12 cellular contexts compared by ENCODE assay signal in the genomic region with DNA sequence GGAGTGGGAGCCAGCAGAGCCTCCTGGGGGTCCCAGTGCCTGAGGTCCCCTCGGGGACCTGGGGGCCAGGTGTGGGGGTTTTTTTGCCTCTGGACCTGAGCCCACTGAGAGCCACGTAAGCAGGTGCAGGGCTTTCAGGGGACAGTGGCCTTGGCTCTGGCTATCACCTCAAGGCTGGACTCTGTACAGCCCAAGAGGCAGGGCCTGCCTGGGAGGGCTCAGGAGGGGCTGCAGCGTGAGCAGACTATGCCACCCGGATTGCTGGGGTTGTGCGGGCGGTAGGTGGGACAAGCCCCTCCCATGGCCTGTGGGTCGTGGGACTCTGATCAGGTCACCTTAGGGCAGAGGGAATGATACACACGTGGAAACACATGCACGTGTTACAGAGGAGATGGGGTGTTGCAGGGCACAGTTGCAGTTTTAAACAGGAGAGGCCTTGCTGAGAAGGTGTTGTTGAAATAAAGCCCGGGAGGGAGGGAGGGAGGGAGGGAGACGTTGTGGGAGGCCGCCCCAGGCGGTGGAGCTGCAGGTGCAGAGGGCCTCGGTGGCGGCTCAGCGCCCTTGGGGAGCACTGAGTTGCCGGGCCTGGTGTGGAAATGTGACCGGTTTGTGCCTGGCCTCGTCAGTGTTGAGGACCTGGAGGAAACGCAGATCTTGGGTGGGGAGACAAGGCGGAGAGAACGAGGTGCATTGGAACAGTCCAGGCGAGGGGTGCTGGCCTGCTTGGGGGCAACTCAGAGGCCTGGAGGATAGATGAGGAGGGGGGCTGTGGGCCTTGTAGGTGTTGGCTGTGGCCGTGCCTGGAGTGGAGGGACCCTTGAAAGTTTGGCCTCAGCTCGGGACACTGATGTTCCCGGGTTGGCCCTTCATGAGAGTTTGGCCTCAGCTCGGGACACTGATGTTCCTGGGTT. TPM values are rescaled to one million over a fixed set of nuclear protein-coding genes. Genes with fewer than 3 reads are reported as not detected.
DNase-seq lines count a peak whose midpoint lies in the region; ATAC-seq, FAIRE-seq and TF ChIP-seq lines count a peak whose summit lies in the region.
"Had no signal": no experiment of that assay in that cellular context is flagged by ENCODE, and none has a peak within 500 bp of the region (broad histone marks: within the 10 kb centered on the region; RNA-seq: fewer than 3 reads in every experiment).

No MANE protein-coding gene starts in this region.

- H3K9me2 ChIP-seq in GM23248 (ENCODE audit: insufficient read depth) = no peaks in the 10 kb centered on the region

- 0 out of 2 replicates have a peak, but pooled peaks cover 3% of the 10 kb centered on the region for H3F3A ChIP-seq in GM23248 (ENCODE audit: insufficient read depth)

- H3K4me1 ChIP-seq in BLaER1 treated with 17β-estradiol and CSF1 and Interleukin-3, amounts not matched to agents 10 nM and 100 nM = peaks cover 62 to 80% (median 77%) of the 10 kb centered on the region in 10 experiments
- peaks cover 27% of the 10 kb centered on the region for H3K4me1 ChIP-seq in GM23248 (ENCODE audit: insufficient read depth)
- peaks cover 56% of the 10 kb centered on the region for H3K4me1 ChIP-seq in HepG2 (ENCODE audit: insufficient read depth, low read length)
- H3K4me1 ChIP-seq in vagina = peaks cover 33% of the 10 kb centered on the region
- H3K4me1 ChIP-seq in kidney (ENCODE audit: control insufficient read depth in 1 of 2, insufficient read depth in 1 of 2, low read depth in 1 of 2, low read length in 2 of 2) = peaks cover 6 to 18% of the 10 kb centered on the region in 2 donors

- in situ Hi-C loops in GM23248 (cut with MboI) = no loop called here
- in situ Hi-C loops in HepG2 (cut with HindIII; ENCODE audit: extremely low pct_ligation_motif_present, low pct_unique_long_range_greater_than_20kb) = no loop called here

- FAIRE-seq in HepG2 (lab: Jason Lieb, UNC) (peak; percentile 73), kidney (lab: Jason Lieb, UNC) (no peak)
- FAIRE-seq: frontal cortex had no signal

- peak overlapping the region; percentile 68 to 100 (median 98) for H3K4me2 ChIP-seq in BLaER1 treated with 17β-estradiol and CSF1 and Interleukin-3, amounts not matched to agents 10 nM and 100 nM
- peak overlapping the region; percentile 16 for H3K4me2 ChIP-seq in GM23248 (ENCODE audit: unreplicated experiment)
- peak overlapping the region; percentile 95 for H3K4me2 ChIP-seq in HepG2 (ENCODE audit: low read depth, low read length)

- TF ChIP-seq EP300 in HepG2 (IDR thresholded peaks at IDR 0.05; ENCODE audit: low read depth in 2 of 2, low read length in 2 of 2) (no peak), HepG2 (CRISPR knock-in tag; IDR thresholded peaks at IDR 0.05; ENCODE audit: borderline replicate concordance) (0 out of 2 replicates have a peak, but pooled peaks have one; percentile 15)

- POLR2A ChIA-PET in T-cell (lab: Charles Lee) (interaction anchor here in 1 of 2 donors (0.6 kb wide), 2 partner anchors 282 to 357 kb away, joined by 3 to 6 read pairs; a partner anchor contains a TSS), HepG2 (lab: Yijun Ruan, JAX) (interaction anchor here (1.2 to 3.7 kb wide), 11 partner anchors 10 to 407 kb away, joined by 4 to 34 read pairs (median 5); a partner anchor contains a TSS)

- DNase-seq in GM23248 (no peak), T-cell (peak in 2 of 34 experiments; percentile 25 to 44), HepG2 (ENCODE audit: low spot score) (no peak), mesenteric fat pad (ENCODE audit: low spot score) (no peak), vagina (ENCODE audit: extremely low spot score in 2 of 2) (no peak), NOMO-1 treated with dmso at 0.1 percent for 144 hours (lab: John Stamatoyannopoulos, UW; ENCODE audit: unreplicated experiment) (no peak), kidney (no peak)
- DNase-seq: activated CD8-positive, alpha-beta memory T cell treated with anti-CD3 and anti-CD28 coated beads, Interleukin-2, amount 50 U/mL, for 48 hours; NCI-H446 had no signal

- ATAC-seq in T-cell (replicated peaks in 1 of 4) (peak in 1 of 4 experiments; percentile 7), HepG2 (peak; percentile 20)

- intact Hi-C loops in HepG2 (cut with micrococcal nuclease; ENCODE audit: unreplicated experiment) = loop anchor here (2.0 kb wide), 1 partner anchor 15 kb away; a partner anchor contains a TSS
- intact Hi-C loops in vagina (cut with DNase I) = no loop called here
- intact Hi-C loops in kidney (cut with DNase I) = no loop called here

- WGBS in GM23248 (ENCODE audit: low coverage in 1 of 2, low lambda C conversion rate in 2 of 2, missing lambda C conversion rate in 2 of 2), 2 experiments = 45 to 54% methylated on average over 22 to 27 of the region's 27 CpGs
- 5% methylated on average over 25 of the region's 27 CpGs for WGBS in HepG2 (ENCODE audit: low lambda C conversion rate)

- H3K4me1 Mint-ChIP-seq in T-cell = peaks cover 39 to 53% (median 39%) of the 10 kb centered on the region in 3 donors

- no peaks in the 10 kb centered on the region for H3K9me3 ChIP-seq in BLaER1 treated with 17β-estradiol and CSF1 and Interleukin-3, amounts not matched to agents 10 nM and 100 nM (replicated peaks in 1 of 11)
- H3K9me3 ChIP-seq in GM23248 (ENCODE audit: low read depth) (no peaks in the 10 kb centered on the region), HepG2 (ENCODE audit: low read length) (no peaks in the 10 kb centered on the region), vagina (no peaks in the 10 kb centered on the region), kidney (ENCODE audit: control insufficient read depth in 1 of 2, low read length in 2 of 2) (no peaks in the 10 kb centered on the region)

- H3K79me2 ChIP-seq in GM23248 (ENCODE audit: insufficient read depth) (0 out of 2 replicates have a peak, but pooled peaks cover 8% of the 10 kb centered on the region), HepG2 (ENCODE audit: insufficient read depth, low read length) (no peaks in the 10 kb centered on the region)

- no peaks in the 10 kb centered on the region for H3K36me3 ChIP-seq in BLaER1 treated with 17β-estradiol and CSF1 and Interleukin-3, amounts not matched to agents 10 nM and 100 nM
- H3K36me3 ChIP-seq in GM23248 (ENCODE audit: low read depth) (no peaks in the 10 kb centered on the region), HepG2 (replicated peaks in 1 of 2; ENCODE audit: control insufficient read depth in 1 of 2, insufficient read depth in 2 of 2, low read length in 2 of 2) (no peaks in the 10 kb centered on the region), vagina (peaks cover 0 to 2% of the 10 kb centered on the region in 2 donors), kidney (ENCODE audit: control insufficient read depth in 1 of 2, insufficient read depth in 2 of 2, low read length in 2 of 2) (no peaks in the 10 kb centered on the region)

- H3K27ac Mint-ChIP-seq in T-cell = peak overlapping the region; percentile 80 to 86

- H3K27me3 ChIP-seq in BLaER1 treated with 17β-estradiol and CSF1 and Interleukin-3, amounts not matched to agents 10 nM and 100 nM = no peaks in the 10 kb centered on the region
- H3K27me3 ChIP-seq in GM23248 (replicated peaks; ENCODE audit: insufficient read depth) (no peaks in the 10 kb centered on the region), HepG2 (ENCODE audit: control insufficient read depth in 1 of 2, insufficient read depth in 2 of 2, low read length in 2 of 2) (peaks cover 3 to 11% of the 10 kb centered on the region in 2 experiments; a peak in 2 of 5 replicates), vagina (no peaks in the 10 kb centered on the region)

- peaks cover 4 to 43% (median 18%) of the 10 kb centered on the region in 11 experiments; a peak in 14 of 22 replicates for H4K20me1 ChIP-seq in BLaER1 treated with 17β-estradiol and CSF1 and Interleukin-3, amounts not matched to agents 10 nM and 100 nM
- H4K20me1 ChIP-seq in GM23248 (ENCODE audit: insufficient read depth) (no peaks in the 10 kb centered on the region), HepG2 (ENCODE audit: insufficient read depth, low read length) (peaks cover 4% of the 10 kb centered on the region; the same call in 1 of the 2 replicates)

- peak overlapping the region; percentile 42 to 82 (median 53) for H3K4me3 Mint-ChIP-seq in T-cell

- TF ChIP-seq POLR2A in HepG2 (IDR thresholded peaks at IDR 0.05; ENCODE audit: insufficient read depth in 1 of 2, low read depth in 2 of 2, low read length in 2 of 2) (0 out of 4 replicates have a peak, but pooled peaks of 1 of the 2 experiments have one; percentile 36), vagina (IDR thresholded peaks at IDR 0.05) (no peak)

- CTCF ChIA-PET in T-cell (lab: Charles Lee) (no interaction called here), HepG2 (lab: Yijun Ruan, JAX; ENCODE audit: low intra/inter-chr PET ratio, low total read pairs) (no interaction called here)

- H2AFZ ChIP-seq in GM23248 (no peak overlapping the region), HepG2 (ENCODE audit: low read length) (no peak overlapping the region)

- 0 out of 20 replicates have a peak overlapping the region, but pooled peaks of 1 of the 10 experiments have one; percentile 14 for H3K4me3 ChIP-seq in BLaER1 treated with 17β-estradiol and CSF1 and Interleukin-3, amounts not matched to agents 10 nM and 100 nM
- H3K4me3 ChIP-seq in GM23248 (no peak overlapping the region), HepG2 (replicated peaks in 1 of 3; ENCODE audit: insufficient read depth in 1 of 3, low read depth in 2 of 3, low read length in 3 of 3) (peak overlapping the region; percentile 8 to 98 (median 82); a peak in 5 of 6 replicates), vagina (no peak overlapping the region), kidney (ENCODE audit: low read length in 2 of 2) (no peak overlapping the region)

- TF ChIP-seq CTCF in HepG2 (CRISPR knock-in tag; IDR thresholded peaks at IDR 0.05) = peak; percentile 28
- TF ChIP-seq CTCF in vagina (IDR thresholded peaks at IDR 0.05) = no peak
- no peak for TF ChIP-seq CTCF in kidney (IDR thresholded peaks at IDR 0.05; ENCODE audit: borderline replicate concordance, extremely low read depth, insufficient read depth)

- TF ChIP-seq RAD21 in HepG2 (CRISPR knock-in tag; IDR thresholded peaks at IDR 0.05) = peak; percentile 25; the same call in 1 of the 2 replicates

- peak overlapping the region in 7 of 11 experiments; percentile 19 to 93 (median 31); a peak in 12 of 22 replicates for H3K9ac ChIP-seq in BLaER1 treated with 17β-estradiol and CSF1 and Interleukin-3, amounts not matched to agents 10 nM and 100 nM
- H3K9ac ChIP-seq in GM23248 (no peak overlapping the region), HepG2 (ENCODE audit: insufficient read depth, low read depth, low read length) (peak overlapping the region; percentile 45), kidney (ENCODE audit: low read length in 2 of 2) (no peak overlapping the region)

- no peaks in the 10 kb centered on the region for H3K27me3 Mint-ChIP-seq in T-cell

- H3K27ac ChIP-seq in BLaER1 treated with 17β-estradiol and CSF1 and Interleukin-3, amounts not matched to agents 10 nM and 100 nM = peak overlapping the region in 8 of 11 experiments; percentile 3 to 71 (median 48); a peak in 14 of 22 replicates
- H3K27ac ChIP-seq in GM23248 (no peak overlapping the region), HepG2 (ENCODE audit: extremely low read length, insufficient read depth, low read length) (peak overlapping the region; percentile 78), vagina (no peak overlapping the region), kidney (ENCODE audit: low read depth in 2 of 2, low read length in 2 of 2) (no peak overlapping the region)

- no peaks in the 10 kb centered on the region for H3K9me3 Mint-ChIP-seq in T-cell

- no peaks in the 10 kb centered on the region for H3K36me3 Mint-ChIP-seq in T-cell

- no TSS peak for BruUV-seq in HepG2 (replicated peaks; lab: Mats Ljungman, UMichigan)

RNA-seq across cellular contexts. Expression of a gene that starts 2.3 kb away (rescaled TPM):
- 34.3 and 39.2 TPM in 2 replicates for total RNA-seq in GM23248 (2014; rRNA removed; shearing (Covaris generic))
- polyA plus RNA-seq in GM23248 (2016; fragmentation: Nextera tagmentation; extraction: Ambion mirVana) (67.9 and 70.7 TPM in 2 replicates), HepG2 (2011; rRNA removed) (28.1 and 36.8 TPM in 2 replicates), kidney (ENCODE audit: insufficient read depth, low read depth, low replicate concordance) (90.9 TPM)
- total RNA-seq in T-cell (10 to 100 TPM; 25.8 to 49.7 (median 40.1) TPM), HepG2 (2016; rRNA removed; fragmentation: Illumina TruSeq; extraction: Trizol) (25.9 and 33.7 TPM in 2 replicates), mesenteric fat pad (42.5 TPM), vagina (33.1 TPM), kidney (53.8 TPM)
- 58.0 and 75.2 TPM in 2 replicates for total RNA-seq in HepG2 (2016; cell fraction: cytosol; rRNA removed; fragmentation: Illumina TruSeq; extraction: Trizol; ENCODE audit: low read depth)
- total RNA-seq in HepG2 (2016; cell fraction: insoluble cytoplasmic fraction; rRNA removed; fragmentation: Illumina TruSeq; extraction: Trizol) = 25.2 and 31.6 TPM in 2 replicates
- total RNA-seq in HepG2 (2016; cell fraction: membrane; rRNA removed; fragmentation: Illumina TruSeq; extraction: Trizol) = 54.3 and 70.5 TPM in 2 replicates
- total RNA-seq in HepG2 (2016; cell fraction: nucleus; rRNA removed; fragmentation: Illumina TruSeq; extraction: Trizol) = 19.6 and 25.2 TPM in 2 replicates
- polyA plus RNA-seq in HepG2 (2011; cell fraction: cytosol; rRNA removed) = 22.9 and 25.9 TPM in 2 replicates
- polyA plus RNA-seq in HepG2 (2011; cell fraction: nucleus; rRNA removed) = 101 and 106 TPM in 2 replicates
- 70.9 and 75.4 TPM in 2 replicates for polyA plus RNA-seq in HepG2 (2012)
- 308 and 317 TPM in 2 replicates for polyA plus RNA-seq in HepG2 (2016; cell fraction: cytosol; fragmentation: Illumina TruSeq; extraction: Trizol; ENCODE audit: low read depth)
- polyA plus RNA-seq in HepG2 (2016; cell fraction: insoluble cytoplasmic fraction; fragmentation: Illumina TruSeq; extraction: Trizol; ENCODE audit: low read depth) = 54.5 and 74.5 TPM in 2 replicates
- polyA plus RNA-seq in HepG2 (2016; cell fraction: membrane; fragmentation: Illumina TruSeq; extraction: Trizol; ENCODE audit: low read depth) = 232 and 236 TPM in 2 replicates
- polyA plus RNA-seq in HepG2 (2016; cell fraction: nucleus; fragmentation: Illumina TruSeq; extraction: Trizol; ENCODE audit: insufficient read depth, low read depth) = 80.5 and 83.8 TPM in 2 replicates
- polyA minus RNA-seq in HepG2 (2011; rRNA and poly(A)+ RNA removed; ENCODE audit: low replicate concordance) = 42.1 and 65.5 TPM in 2 replicates
- polyA minus RNA-seq in HepG2 (2011; cell fraction: cytosol; rRNA and poly(A)+ RNA removed) = 21.6 and 27.5 TPM in 2 replicates
- 32.7 and 36.6 TPM in 2 replicates for polyA minus RNA-seq in HepG2 (2011; cell fraction: nucleus; rRNA and poly(A)+ RNA removed)

RNA-seq across cellular contexts. Expression of a gene that starts 14.0 kb away (rescaled TPM):
- 7.0 and 13.2 TPM in 2 replicates for total RNA-seq in GM23248 (2014; rRNA removed; shearing (Covaris generic))
- polyA plus RNA-seq in GM23248 (2016; fragmentation: Nextera tagmentation; extraction: Ambion mirVana) = 18.7 and 20.9 TPM in 2 replicates
- total RNA-seq in T-cell = 10 to 100 TPM; 39.2 to 61.7 (median 57.3) TPM
- total RNA-seq in HepG2 (2016; rRNA removed; fragmentation: Illumina TruSeq; extraction: Trizol) = 10.2 and 10.7 TPM in 2 replicates
- 8.3 and 13.6 TPM in 2 replicates for total RNA-seq in HepG2 (2016; cell fraction: cytosol; rRNA removed; fragmentation: Illumina TruSeq; extraction: Trizol; ENCODE audit: low read depth)
- 9.9 and 10.3 TPM in 2 replicates for total RNA-seq in HepG2 (2016; cell fraction: insoluble cytoplasmic fraction; rRNA removed; fragmentation: Illumina TruSeq; extraction: Trizol)
- total RNA-seq in HepG2 (2016; cell fraction: membrane; rRNA removed; fragmentation: Illumina TruSeq; extraction: Trizol) = 24.1 and 24.7 TPM in 2 replicates
- total RNA-seq in HepG2 (2016; cell fraction: nucleus; rRNA removed; fragmentation: Illumina TruSeq; extraction: Trizol) = 7.0 and 7.6 TPM in 2 replicates
- 11.9 and 14.7 TPM in 2 replicates for polyA plus RNA-seq in HepG2 (2011; rRNA removed)
- polyA plus RNA-seq in HepG2 (2011; cell fraction: cytosol; rRNA removed) = 11.7 and 19.3 TPM in 2 replicates
- polyA plus RNA-seq in HepG2 (2011; cell fraction: nucleus; rRNA removed) = 12.6 and 13.6 TPM in 2 replicates
- 4.4 and 6.8 TPM in 2 replicates for polyA plus RNA-seq in HepG2 (2012)
- 18.0 and 22.1 TPM in 2 replicates for polyA plus RNA-seq in HepG2 (2016; cell fraction: cytosol; fragmentation: Illumina TruSeq; extraction: Trizol; ENCODE audit: low read depth)
- 14.2 and 16.6 TPM in 2 replicates for polyA plus RNA-seq in HepG2 (2016; cell fraction: insoluble cytoplasmic fraction; fragmentation: Illumina TruSeq; extraction: Trizol; ENCODE audit: low read depth)
- polyA plus RNA-seq in HepG2 (2016; cell fraction: membrane; fragmentation: Illumina TruSeq; extraction: Trizol; ENCODE audit: low read depth) = 25.0 and 29.7 TPM in 2 replicates
- polyA plus RNA-seq in HepG2 (2016; cell fraction: nucleus; fragmentation: Illumina TruSeq; extraction: Trizol; ENCODE audit: insufficient read depth, low read depth) = 9.7 and 10.6 TPM in 2 replicates
- polyA minus RNA-seq in HepG2 (2011; rRNA and poly(A)+ RNA removed; ENCODE audit: low replicate concordance) = 15.8 and 18.5 TPM in 2 replicates
- 8.1 and 9.1 TPM in 2 replicates for polyA minus RNA-seq in HepG2 (2011; cell fraction: cytosol; rRNA and poly(A)+ RNA removed)
- polyA minus RNA-seq in HepG2 (2011; cell fraction: nucleus; rRNA and poly(A)+ RNA removed) = 4.5 and 5.5 TPM in 2 replicates
- 29.0 TPM for total RNA-seq in mesenteric fat pad
- total RNA-seq in vagina = 20.6 TPM
- 20.2 TPM for total RNA-seq in kidney
- polyA plus RNA-seq in kidney (ENCODE audit: insufficient read depth, low read depth, low replicate concordance) = 6.8 TPM

RNA-seq across cellular contexts. Expression of a gene that starts 14.6 kb away (rescaled TPM):
- total RNA-seq in GM23248 (2014; rRNA removed; shearing (Covaris generic)) = 0.86 and 1.1 TPM in 2 replicates
- polyA plus RNA-seq in GM23248 (2016; fragmentation: Nextera tagmentation; extraction: Ambion mirVana) (0.35 and 0.53 TPM in 2 replicates), HepG2 (2011; rRNA removed) (0.71 and 0.77 TPM in 2 replicates), kidney (ENCODE audit: insufficient read depth, low read depth, low replicate concordance) (0.39 TPM)
- total RNA-seq in T-cell (1 to 10 TPM; 1.1 to 1.9 (median 1.5) TPM), HepG2 (2016; rRNA removed; fragmentation: Illumina TruSeq; extraction: Trizol) (0.27 and 0.35 TPM in 2 replicates), mesenteric fat pad (1.3 TPM), vagina (1.5 TPM), kidney (1.2 TPM)
- total RNA-seq in HepG2 (2016; cell fraction: cytosol; rRNA removed; fragmentation: Illumina TruSeq; extraction: Trizol; ENCODE audit: low read depth) = not detected in 2 replicates
- total RNA-seq in HepG2 (2016; cell fraction: insoluble cytoplasmic fraction; rRNA removed; fragmentation: Illumina TruSeq; extraction: Trizol) = 0.16 and 0.56 TPM in 2 replicates
- 0.12 and 0.14 TPM in 2 replicates for total RNA-seq in HepG2 (2016; cell fraction: membrane; rRNA removed; fragmentation: Illumina TruSeq; extraction: Trizol)
- total RNA-seq in HepG2 (2016; cell fraction: nucleus; rRNA removed; fragmentation: Illumina TruSeq; extraction: Trizol) = 0.25 and 0.28 TPM in 2 replicates
- polyA plus RNA-seq in HepG2 (2011; cell fraction: cytosol; rRNA removed) = 0.37 and 0.86 TPM in 2 replicates
- 0.99 and 1.1 TPM in 2 replicates for polyA plus RNA-seq in HepG2 (2011; cell fraction: nucleus; rRNA removed)
- polyA plus RNA-seq in HepG2 (2012) = 0.28 and 0.56 TPM in 2 replicates
- polyA plus RNA-seq in HepG2 (2016; cell fraction: cytosol; fragmentation: Illumina TruSeq; extraction: Trizol; ENCODE audit: low read depth) = not detected in 2 replicates
- 0.32 and 0.40 TPM in 2 replicates for polyA plus RNA-seq in HepG2 (2016; cell fraction: insoluble cytoplasmic fraction; fragmentation: Illumina TruSeq; extraction: Trizol; ENCODE audit: low read depth)
- polyA plus RNA-seq in HepG2 (2016; cell fraction: membrane; fragmentation: Illumina TruSeq; extraction: Trizol; ENCODE audit: low read depth) = 0.08 TPM in 1 of 2 replicates, not detected in the other
- polyA plus RNA-seq in HepG2 (2016; cell fraction: nucleus; fragmentation: Illumina TruSeq; extraction: Trizol; ENCODE audit: insufficient read depth, low read depth) = 0.33 and 0.61 TPM in 2 replicates
- polyA minus RNA-seq in HepG2 (2011; rRNA and poly(A)+ RNA removed; ENCODE audit: low replicate concordance) = 0.14 and 3.0 TPM in 2 replicates
- polyA minus RNA-seq in HepG2 (2011; cell fraction: cytosol; rRNA and poly(A)+ RNA removed) = 0.59 and 0.62 TPM in 2 replicates
- 0.13 and 0.25 TPM in 2 replicates for polyA minus RNA-seq in HepG2 (2011; cell fraction: nucleus; rRNA and poly(A)+ RNA removed)

RNA-seq across cellular contexts. Expression of a gene that starts 15.9 kb away (rescaled TPM):
- not detected in 2 replicates for total RNA-seq in GM23248 (2014; rRNA removed; shearing (Covaris generic))
- polyA plus RNA-seq in GM23248 (2016; fragmentation: Nextera tagmentation; extraction: Ambion mirVana) (not detected in 2 replicates), HepG2 (2011; rRNA removed) (1.6 and 2.0 TPM in 2 replicates), kidney (ENCODE audit: insufficient read depth, low read depth, low replicate concordance) (36.5 TPM)
- total RNA-seq in T-cell (under 1 TPM in 3 of 5 donors, not detected in 2; 0.35 to 0.56 (median 0.44) TPM), HepG2 (2016; rRNA removed; fragmentation: Illumina TruSeq; extraction: Trizol) (1.3 and 1.9 TPM in 2 replicates), mesenteric fat pad (70.5 TPM), vagina (57.2 TPM), kidney (56.7 TPM)
- total RNA-seq in HepG2 (2016; cell fraction: cytosol; rRNA removed; fragmentation: Illumina TruSeq; extraction: Trizol; ENCODE audit: low read depth) = 1.1 and 1.6 TPM in 2 replicates
- 0.94 and 1.8 TPM in 2 replicates for total RNA-seq in HepG2 (2016; cell fraction: insoluble cytoplasmic fraction; rRNA removed; fragmentation: Illumina TruSeq; extraction: Trizol)
- 2.7 and 3.0 TPM in 2 replicates for total RNA-seq in HepG2 (2016; cell fraction: membrane; rRNA removed; fragmentation: Illumina TruSeq; extraction: Trizol)
- total RNA-seq in HepG2 (2016; cell fraction: nucleus; rRNA removed; fragmentation: Illumina TruSeq; extraction: Trizol) = 1.4 and 2.1 TPM in 2 replicates
- 1.1 and 2.3 TPM in 2 replicates for polyA plus RNA-seq in HepG2 (2011; cell fraction: cytosol; rRNA removed)
- polyA plus RNA-seq in HepG2 (2011; cell fraction: nucleus; rRNA removed) = 8.4 and 10.3 TPM in 2 replicates
- polyA plus RNA-seq in HepG2 (2012) = 2.4 and 3.1 TPM in 2 replicates
- polyA plus RNA-seq in HepG2 (2016; cell fraction: cytosol; fragmentation: Illumina TruSeq; extraction: Trizol; ENCODE audit: low read depth) = 1.8 and 1.9 TPM in 2 replicates
- 7.2 and 8.4 TPM in 2 replicates for polyA plus RNA-seq in HepG2 (2016; cell fraction: insoluble cytoplasmic fraction; fragmentation: Illumina TruSeq; extraction: Trizol; ENCODE audit: low read depth)
- polyA plus RNA-seq in HepG2 (2016; cell fraction: membrane; fragmentation: Illumina TruSeq; extraction: Trizol; ENCODE audit: low read depth) = 3.3 and 4.0 TPM in 2 replicates
- polyA plus RNA-seq in HepG2 (2016; cell fraction: nucleus; fragmentation: Illumina TruSeq; extraction: Trizol; ENCODE audit: insufficient read depth, low read depth) = 9.0 and 10.0 TPM in 2 replicates
- polyA minus RNA-seq in HepG2 (2011; rRNA and poly(A)+ RNA removed; ENCODE audit: low replicate concordance) = 0.28 and 1.8 TPM in 2 replicates
- 1.9 and 4.0 TPM in 2 replicates for polyA minus RNA-seq in HepG2 (2011; cell fraction: cytosol; rRNA and poly(A)+ RNA removed)
- polyA minus RNA-seq in HepG2 (2011; cell fraction: nucleus; rRNA and poly(A)+ RNA removed) = 0.77 and 0.87 TPM in 2 replicates
- total RNA-seq: HT-29 had no signal

RNA-seq across cellular contexts. Expression of a gene that starts 18.9 kb away (rescaled TPM):
- total RNA-seq in GM23248 (2014; rRNA removed; shearing (Covaris generic)) = 3.7 TPM in 1 of 2 replicates, not detected in the other
- 0.59 TPM in 1 of 2 replicates, not detected in the other for polyA plus RNA-seq in GM23248 (2016; fragmentation: Nextera tagmentation; extraction: Ambion mirVana)
- under 1 TPM in 3 of 5 donors, not detected in 2; 0.30 to 0.86 (median 0.35) TPM for total RNA-seq in T-cell
- not detected in 2 replicates for total RNA-seq in HepG2 (2016; rRNA removed; fragmentation: Illumina TruSeq; extraction: Trizol)
- 0.51 TPM in 1 of 2 replicates, not detected in the other for total RNA-seq in HepG2 (2016; cell fraction: cytosol; rRNA removed; fragmentation: Illumina TruSeq; extraction: Trizol; ENCODE audit: low read depth)
- 0.15 TPM in 1 of 2 replicates, not detected in the other for total RNA-seq in HepG2 (2016; cell fraction: insoluble cytoplasmic fraction; rRNA removed; fragmentation: Illumina TruSeq; extraction: Trizol)
- total RNA-seq in HepG2 (2016; cell fraction: membrane; rRNA removed; fragmentation: Illumina TruSeq; extraction: Trizol) = 0.22 TPM in 1 of 2 replicates, not detected in the other
- not detected in 2 replicates for total RNA-seq in HepG2 (2016; cell fraction: nucleus; rRNA removed; fragmentation: Illumina TruSeq; extraction: Trizol)
- polyA plus RNA-seq in HepG2 (2011; rRNA removed) = not detected in 2 replicates
- polyA plus RNA-seq in HepG2 (2011; cell fraction: cytosol; rRNA removed) = not detected in 2 replicates
- polyA plus RNA-seq in HepG2 (2011; cell fraction: nucleus; rRNA removed) = not detected in 2 replicates
- not detected in 2 replicates for polyA plus RNA-seq in HepG2 (2012)
- 0.41 and 0.44 TPM in 2 replicates for polyA plus RNA-seq in HepG2 (2016; cell fraction: cytosol; fragmentation: Illumina TruSeq; extraction: Trizol; ENCODE audit: low read depth)
- not detected in 2 replicates for polyA plus RNA-seq in HepG2 (2016; cell fraction: insoluble cytoplasmic fraction; fragmentation: Illumina TruSeq; extraction: Trizol; ENCODE audit: low read depth)
- not detected in 2 replicates for polyA plus RNA-seq in HepG2 (2016; cell fraction: membrane; fragmentation: Illumina TruSeq; extraction: Trizol; ENCODE audit: low read depth)
- polyA plus RNA-seq in HepG2 (2016; cell fraction: nucleus; fragmentation: Illumina TruSeq; extraction: Trizol; ENCODE audit: insufficient read depth, low read depth) = not detected in 2 replicates
- not detected in 2 replicates for polyA minus RNA-seq in HepG2 (2011; rRNA and poly(A)+ RNA removed; ENCODE audit: low replicate concordance)
- not detected in 2 replicates for polyA minus RNA-seq in HepG2 (2011; cell fraction: cytosol; rRNA and poly(A)+ RNA removed)
- not detected in 2 replicates for polyA minus RNA-seq in HepG2 (2011; cell fraction: nucleus; rRNA and poly(A)+ RNA removed)
- total RNA-seq in mesenteric fat pad = not detected
- total RNA-seq in vagina = not detected
- 0.31 TPM for total RNA-seq in kidney
- polyA plus RNA-seq in kidney (ENCODE audit: insufficient read depth, low read depth, low replicate concordance) = not detected
- total RNA-seq: HT-29 had no signal

Comparison
In these comparisons a context has a peak if more than half of its experiments do, and no peak if none do; other contexts are left out.
1. H3K27ac ChIP-seq: peak in BLaER1 treated with 17β-estradiol and CSF1 and Interleukin-3, amounts not matched to agents 10 nM and 100 nM (8 of 11) and HepG2 (single experiment); none in GM23248 (single experiment), vagina (single experiment) and kidney (0 of 2).
2. H3K4me2 ChIP-seq: peak in every context shown above with its lines; median percentile 98 in BLaER1 treated with 17β-estradiol and CSF1 and Interleukin-3, amounts not matched to agents 10 nM and 100 nM; 95 in HepG2; 16 in GM23248.
3. H3K4me3 ChIP-seq: peak in HepG2 (3 of 3); none in GM23248 (single experiment), vagina (0 of 2) and kidney (0 of 2).
4. H3K9ac ChIP-seq: peak in BLaER1 treated with 17β-estradiol and CSF1 and Interleukin-3, amounts not matched to agents 10 nM and 100 nM (7 of 11) and HepG2 (single experiment); none in GM23248 (single experiment) and kidney (0 of 2).